Comparison of ENCODE assay signal across 23 cellular contexts in genomic region chr6:13288969-13289391, GRCh38. TPM values are rescaled to one million over a fixed set of nuclear protein-coding genes. Genes with fewer than 3 reads are reported as not detected.
DNase-seq lines count a peak whose midpoint lies in the region; ATAC-seq, FAIRE-seq and TF ChIP-seq lines count a peak whose summit lies in the region.
"Had no signal": no experiment of that assay in that cellular context is flagged by ENCODE, and none has a peak within 500 bp of the region (broad histone marks: within the 10 kb centered on the region; RNA-seq: fewer than 3 reads in every experiment).

No MANE protein-coding gene starts in this region.

- intact Hi-C loops in Right ventricle myocardium inferior (cut with DNase I): no loop called here
- intact Hi-C loops in GM12878 (cut with micrococcal nuclease; ENCODE audit: unreplicated experiment): no loop called here
- intact Hi-C loops in HepG2 (cut with micrococcal nuclease; ENCODE audit: unreplicated experiment): loop anchor here (2.0 kb wide), 1 partner anchor 40 kb away; the partner anchor contains the start of gene TBC1D7
- intact Hi-C loops in psoas muscle (cut with DNase I): no loop called here

- H2AFZ ChIP-seq in GM12878 (ENCODE audit: control insufficient read depth, low read depth, low read length) (no peak overlapping the region), HepG2 (ENCODE audit: low read length) (no peak overlapping the region)

- CTCF ChIA-PET in GM12878 (lab: Yijun Ruan, JAX): no interaction called here
- CTCF ChIA-PET in HepG2 (lab: Yijun Ruan, JAX; ENCODE audit: low intra/inter-chr PET ratio, low total read pairs): interaction anchor here (0.6 kb wide), 1 partner anchor 38 kb away, joined by 3 read pairs; no protein-coding TSS in a partner anchor

- H3K4me2 ChIP-seq in GM12878 (ENCODE audit: control insufficient read depth, insufficient read depth): no peak overlapping the region
- peak overlapping the region; percentile 48 for H3K4me2 ChIP-seq in HepG2 (ENCODE audit: low read depth, low read length)

- no peak overlapping the region for H3K4me3 ChIP-seq in cardiac muscle cell
- H3K4me3 ChIP-seq in GM12878: no peak overlapping the region
- no peak overlapping the region for H3K4me3 ChIP-seq in HepG2 (replicated peaks in 1 of 3; ENCODE audit: insufficient read depth in 1 of 3, low read depth in 2 of 3, low read length in 3 of 3)
- H3K4me3 ChIP-seq in psoas muscle: no peak overlapping the region
- H3K4me3 ChIP-seq: BLaER1 treated with 17β-estradiol and CSF1 and Interleukin-3, amounts not matched to agents 10 nM and 100 nM; SJCRH30 had no signal

- no peak for TF ChIP-seq CTCF in cardiac muscle cell (IDR thresholded peaks at IDR 0.05; ENCODE audit: low read depth, low read length)
- no peak for TF ChIP-seq CTCF in GM12878 (IDR thresholded peaks at IDR 0.05 in 2 of 3, conservative IDR thresholded peaks at IDR 0.05 in 1 of 3; ENCODE audit: control insufficient read depth in 2 of 3, extremely low read depth in 1 of 3, insufficient read depth in 1 of 3, low read depth in 3 of 3, low read length in 3 of 3)
- no peak for TF ChIP-seq CTCF in HepG2 (CRISPR knock-in tag; IDR thresholded peaks at IDR 0.05)
- no peak for TF ChIP-seq CTCF in psoas muscle (IDR thresholded peaks at IDR 0.05)

- RAD21 ChIA-PET in GM12878 (lab: Charles Lee; ENCODE audit: unreplicated experiment): no interaction called here

- peak overlapping the region; percentile 60 for H3K27ac ChIP-seq in cardiac muscle cell
- H3K27ac ChIP-seq in GM12878 (ENCODE audit: control insufficient read depth, insufficient read depth): no peak overlapping the region
- peak overlapping the region; percentile 78 for H3K27ac ChIP-seq in HepG2 (ENCODE audit: extremely low read length, insufficient read depth, low read length)
- no peak overlapping the region for H3K27ac ChIP-seq in psoas muscle
- H3K27ac ChIP-seq: BLaER1 treated with 17β-estradiol and CSF1 and Interleukin-3, amounts not matched to agents 10 nM and 100 nM; SJCRH30 had no signal

- peaks cover 8% of the 10 kb centered on the region for H3K36me3 ChIP-seq in cardiac muscle cell
- H3K36me3 ChIP-seq in GM12878 (ENCODE audit: control insufficient read depth in 2 of 2, insufficient read depth in 2 of 2, low read length in 1 of 2): peaks cover 32 to 45% of the 10 kb centered on the region in 2 experiments
- H3K36me3 ChIP-seq in HepG2 (replicated peaks in 1 of 2; ENCODE audit: control insufficient read depth in 1 of 2, insufficient read depth in 2 of 2, low read length in 2 of 2): peaks cover 3 to 16% of the 10 kb centered on the region in 2 experiments
- peaks cover 0 to 25% of the 10 kb centered on the region in 2 donors for H3K36me3 ChIP-seq in psoas muscle (ENCODE audit: insufficient read depth in 1 of 2, low read depth in 1 of 2)
- H3K36me3 ChIP-seq: SJCRH30 had no signal

- no peak for TF ChIP-seq RAD21 in GM12878 (IDR thresholded peaks at IDR 0.05; ENCODE audit: insufficient read depth, low read depth, low read length)
- TF ChIP-seq RAD21 in HepG2 (CRISPR knock-in tag; IDR thresholded peaks at IDR 0.05): no peak

- H4K20me1 ChIP-seq in GM12878 (ENCODE audit: control insufficient read depth, insufficient read depth) (no peaks in the 10 kb centered on the region; the same call in 1 of the 2 replicates), HepG2 (ENCODE audit: insufficient read depth, low read length) (no peaks in the 10 kb centered on the region)

- peaks cover 16% of the 10 kb centered on the region for H3K4me1 ChIP-seq in cardiac muscle cell (ENCODE audit: low read depth)
- H3K4me1 ChIP-seq in GM12878 (ENCODE audit: control insufficient read depth, insufficient read depth, low read length): peaks cover 24% of the 10 kb centered on the region
- H3K4me1 ChIP-seq in HepG2 (ENCODE audit: insufficient read depth, low read length): peaks cover 26% of the 10 kb centered on the region
- no peaks in the 10 kb centered on the region for H3K4me1 ChIP-seq in psoas muscle
- H3K4me1 ChIP-seq: SJCRH30 had no signal

- H3K9ac ChIP-seq in GM12878 (ENCODE audit: control insufficient read depth, insufficient read depth, low read length): no peak overlapping the region
- H3K9ac ChIP-seq in HepG2 (ENCODE audit: insufficient read depth, low read depth, low read length): peak overlapping the region; percentile 21; the same call in 1 of the 2 replicates
- H3K9ac ChIP-seq: BLaER1 treated with 17β-estradiol and CSF1 and Interleukin-3, amounts not matched to agents 10 nM and 100 nM had no signal

- BruUV-seq in GM12878 (replicated peaks; lab: Mats Ljungman, UMichigan) (no TSS peak), HepG2 (replicated peaks; lab: Mats Ljungman, UMichigan) (no TSS peak)

- no peak for DNase-seq in cardiac muscle cell (ENCODE audit: low read depth in 1 of 2, low spot score in 1 of 2)
- DNase-seq in Right ventricle myocardium inferior (ENCODE audit: missing footprints): no peak
- no peak for DNase-seq in GM12878 (ENCODE audit: low read depth, low spot score)
- no peak for DNase-seq in HepG2 (ENCODE audit: low spot score)
- DNase-seq in ureter (ENCODE audit: low spot score): peak; percentile 18
- DNase-seq in mucosa of gallbladder (ENCODE audit: low spot score): no peak
- DNase-seq in ecto neural progenitor cell (ENCODE audit: low spot score): no peak
- no peak for DNase-seq in psoas muscle
- DNase-seq: CD8-positive, alpha-beta memory T cell; DND-41; NCI-H1105; NCI-H1694; NCI-H2107; NCI-H345; NCI-H69; NK-92 treated with Interleukin-12 subunit alpha and Interleukin-12 subunit beta, amount 100 ng/mL, for 24 hours; RPMI8226; SJCRH30 had no signal

- no peaks in the 10 kb centered on the region for H3K27me3 ChIP-seq in cardiac muscle cell
- no peaks in the 10 kb centered on the region for H3K27me3 ChIP-seq in GM12878 (replicated peaks in 1 of 2; ENCODE audit: control insufficient read depth in 2 of 2, insufficient read depth in 2 of 2, low read length in 1 of 2)
- no peaks in the 10 kb centered on the region for H3K27me3 ChIP-seq in HepG2 (ENCODE audit: control insufficient read depth in 1 of 2, insufficient read depth in 2 of 2, low read length in 2 of 2)
- H3K27me3 ChIP-seq in psoas muscle (ENCODE audit: insufficient read depth in 3 of 3, low read length in 2 of 3): no peaks in the 10 kb centered on the region
- H3K27me3 ChIP-seq: BLaER1 treated with 17β-estradiol and CSF1 and Interleukin-3, amounts not matched to agents 10 nM and 100 nM; SJCRH30 had no signal

- SMC1A ChIA-PET in GM12878 (lab: Charles Lee; ENCODE audit: uncharacterized antibody, unreplicated experiment): interaction anchor here (0.8 to 1.7 kb wide), 3 partner anchors 10 to 60 kb away, joined by 3 to 4 read pairs (median 3); no protein-coding TSS in a partner anchor

- 96% methylated on average over 13 of the region's 13 CpGs for WGBS in GM12878 (ENCODE audit: insufficient coverage, insufficient replicate concordance, low lambda C conversion rate, missing lambda C conversion rate)
- WGBS in HepG2 (ENCODE audit: low lambda C conversion rate): 88% methylated on average over 13 of the region's 13 CpGs
- 82 to 94% (median 87%) methylated on average over 13 of the region's 13 CpGs for WGBS in psoas muscle, 3 donors

- TF ChIP-seq POLR2A in GM12878 (IDR thresholded peaks at IDR 0.05; ENCODE audit: low read depth, low read length) (no peak; the same call in 1 of the 2 replicates), HepG2 (IDR thresholded peaks at IDR 0.05; ENCODE audit: insufficient read depth in 1 of 2, low read depth in 2 of 2, low read length in 2 of 2) (no peak)

- FAIRE-seq in GM12878 (lab: Jason Lieb, UNC) (no peak), HepG2 (lab: Jason Lieb, UNC) (no peak)
- FAIRE-seq: A204.1, G401.6, GM19239, H54 had no signal

- H3K79me2 ChIP-seq in GM12878 (ENCODE audit: control insufficient read depth, insufficient read depth, low read length): no peaks in the 10 kb centered on the region
- H3K79me2 ChIP-seq in HepG2 (ENCODE audit: insufficient read depth, low read length): no peaks in the 10 kb centered on the region

- POLR2A ChIA-PET in GM12878 (lab: Charles Lee): interaction anchor here (1.3 kb wide), 1 partner anchor 13 kb away, joined by 9 read pairs; no protein-coding TSS in a partner anchor
- POLR2A ChIA-PET in HepG2 (lab: Yijun Ruan, JAX): interaction anchor here (1.5 to 1.7 kb wide), 2 partner anchors 40 to 118 kb away, joined by 3 to 5 read pairs; partner anchors contain the start of gene TBC1D7

- TF ChIP-seq EP300 in GM12878 (IDR thresholded peaks at IDR 0.05; ENCODE audit: borderline replicate concordance in 1 of 2, control insufficient read depth in 1 of 2, low read depth in 2 of 2, low read length in 2 of 2): no peak
- TF ChIP-seq EP300 in HepG2 (IDR thresholded peaks at IDR 0.05; ENCODE audit: low read depth in 2 of 2, low read length in 2 of 2): no peak
- TF ChIP-seq EP300 in HepG2 (CRISPR knock-in tag; IDR thresholded peaks at IDR 0.05; ENCODE audit: borderline replicate concordance): no peak

- in situ Hi-C loops in GM12878 (cut with MboI) (no loop called here), HepG2 (cut with HindIII; ENCODE audit: extremely low pct_ligation_motif_present, low pct_unique_long_range_greater_than_20kb) (no loop called here)

- peaks cover 4% of the 10 kb centered on the region for H3K9me3 ChIP-seq in cardiac muscle cell (ENCODE audit: low read depth)
- peaks cover 14% of the 10 kb centered on the region; the same call in 2 of the 3 replicates for H3K9me3 ChIP-seq in GM12878 (replicated peaks; ENCODE audit: control insufficient read depth, insufficient read depth, low read length)
- H3K9me3 ChIP-seq in HepG2 (ENCODE audit: low read length): peaks cover 28% of the 10 kb centered on the region
- peaks cover 8% of the 10 kb centered on the region for H3K9me3 ChIP-seq in psoas muscle
- H3K9me3 ChIP-seq: SJCRH30 had no signal

- no peak for ATAC-seq in Right ventricle myocardium inferior
- ATAC-seq in GM12878: no peak
- no peak for ATAC-seq in HepG2
- ATAC-seq in psoas muscle: no peak

RNA-seq across cellular contexts. Expression of gene TBC1D7, which starts 39.4 kb away (rescaled TPM):
- 36.8 and 39.2 TPM in 2 replicates for total RNA-seq in cardiac muscle cell
- 84.5 and 108 TPM in 2 replicates for polyA plus RNA-seq in cardiac muscle cell
- 32.2 TPM for total RNA-seq in Right ventricle myocardium inferior
- total RNA-seq in GM12878 (2013; cell fraction: nucleolus; rRNA removed): 62.0 and 68.8 TPM in 2 replicates
- 20.8 and 24.6 TPM in 2 replicates for total RNA-seq in GM12878 (2014; rRNA removed)
- 19.8 and 21.9 TPM in 2 replicates for total RNA-seq in GM12878 (2014; rRNA removed; fragmentation: Illumina TruSeq; extraction: Trizol)
- total RNA-seq in GM12878 (2021): 21.0 and 23.1 TPM in 2 replicates
- polyA plus RNA-seq in GM12878 (2011; ENCODE audit: low read depth): 24.3 TPM
- 51.7 and 63.8 TPM in 2 replicates for polyA plus RNA-seq in GM12878 (2011; rRNA removed)
- 28.9 and 39.1 TPM in 2 replicates for polyA plus RNA-seq in GM12878 (2011; cell fraction: cytosol; rRNA removed)
- polyA plus RNA-seq in GM12878 (2011; cell fraction: nucleus; rRNA removed): 34.2 and 40.4 TPM in 2 replicates
- polyA plus RNA-seq in GM12878 (2012): 21.2 and 26.7 TPM in 2 replicates
- 23.7 and 26.0 TPM in 2 replicates for polyA plus RNA-seq in GM12878 (2014; fragmentation: Illumina TruSeq; extraction: Trizol)
- 10 to 100 TPM; 36.5 to 39.3 TPM for polyA plus RNA-seq in GM12878 (2014; fragmentation: Nextera tagmentation; extraction: Ambion mirVana)
- polyA plus RNA-seq in GM12878 (2014; rRNA removed): 20.1 and 20.9 TPM in 2 replicates
- polyA plus RNA-seq in GM12878 (2016; fragmentation: Nextera tagmentation; extraction: Ambion mirVana): 10 to 100 TPM; 57.7 to 65.9 TPM
- 35.0 and 64.7 TPM in 2 replicates for polyA minus RNA-seq in GM12878 (2011; rRNA and poly(A)+ RNA removed)
- polyA minus RNA-seq in GM12878 (2011; cell fraction: cytosol; rRNA and poly(A)+ RNA removed): 12.4 and 14.1 TPM in 2 replicates
- 38.0 and 56.2 TPM in 2 replicates for polyA minus RNA-seq in GM12878 (2011; cell fraction: nucleus; rRNA and poly(A)+ RNA removed)
- 23.3 and 28.5 TPM in 2 replicates for total RNA-seq in HepG2 (2016; rRNA removed; fragmentation: Illumina TruSeq; extraction: Trizol)
- 12.0 and 14.1 TPM in 2 replicates for total RNA-seq in HepG2 (2016; cell fraction: cytosol; rRNA removed; fragmentation: Illumina TruSeq; extraction: Trizol; ENCODE audit: low read depth)
- total RNA-seq in HepG2 (2016; cell fraction: insoluble cytoplasmic fraction; rRNA removed; fragmentation: Illumina TruSeq; extraction: Trizol): 25.7 and 25.9 TPM in 2 replicates
- 18.1 and 20.7 TPM in 2 replicates for total RNA-seq in HepG2 (2016; cell fraction: membrane; rRNA removed; fragmentation: Illumina TruSeq; extraction: Trizol)
- total RNA-seq in HepG2 (2016; cell fraction: nucleus; rRNA removed; fragmentation: Illumina TruSeq; extraction: Trizol): 38.3 and 38.4 TPM in 2 replicates
- polyA plus RNA-seq in HepG2 (2011; rRNA removed): 24.3 and 30.8 TPM in 2 replicates
- 14.7 and 17.2 TPM in 2 replicates for polyA plus RNA-seq in HepG2 (2011; cell fraction: cytosol; rRNA removed)
- polyA plus RNA-seq in HepG2 (2011; cell fraction: nucleus; rRNA removed): 14.9 and 19.7 TPM in 2 replicates
- 18.4 and 21.3 TPM in 2 replicates for polyA plus RNA-seq in HepG2 (2012)
- 10.6 and 14.9 TPM in 2 replicates for polyA plus RNA-seq in HepG2 (2016; cell fraction: cytosol; fragmentation: Illumina TruSeq; extraction: Trizol; ENCODE audit: low read depth)
- polyA plus RNA-seq in HepG2 (2016; cell fraction: insoluble cytoplasmic fraction; fragmentation: Illumina TruSeq; extraction: Trizol; ENCODE audit: low read depth): 37.2 and 41.0 TPM in 2 replicates
- polyA plus RNA-seq in HepG2 (2016; cell fraction: membrane; fragmentation: Illumina TruSeq; extraction: Trizol; ENCODE audit: low read depth): 14.6 and 19.3 TPM in 2 replicates
- polyA plus RNA-seq in HepG2 (2016; cell fraction: nucleus; fragmentation: Illumina TruSeq; extraction: Trizol; ENCODE audit: insufficient read depth, low read depth): 27.9 and 28.4 TPM in 2 replicates
- polyA minus RNA-seq in HepG2 (2011; rRNA and poly(A)+ RNA removed; ENCODE audit: low replicate concordance): 32.1 and 53.3 TPM in 2 replicates
- polyA minus RNA-seq in HepG2 (2011; cell fraction: cytosol; rRNA and poly(A)+ RNA removed): 8.5 and 11.2 TPM in 2 replicates
- 56.8 and 61.8 TPM in 2 replicates for polyA minus RNA-seq in HepG2 (2011; cell fraction: nucleus; rRNA and poly(A)+ RNA removed)
- 15.6 TPM for total RNA-seq in ureter
- 14.6 TPM for total RNA-seq in mucosa of gallbladder
- total RNA-seq in psoas muscle: 10 to 100 TPM in 3 of 4 donors, 1 to 10 TPM in 1; 9.4 to 12.0 (median 10.3) TPM
- 10 to 100 TPM; 14.8 to 19.4 (median 17.4) TPM for polyA plus RNA-seq in psoas muscle

Comparison
In these comparisons a context has a peak if more than half of its experiments do, and no peak if none do; other contexts are left out.
1. H3K27ac ChIP-seq: peak in cardiac muscle cell (single experiment) and HepG2 (single experiment); none in GM12878 (single experiment) and psoas muscle (single experiment).